Comparison of ENCODE assay signal across 22 cellular contexts in the genomic region with DNA sequence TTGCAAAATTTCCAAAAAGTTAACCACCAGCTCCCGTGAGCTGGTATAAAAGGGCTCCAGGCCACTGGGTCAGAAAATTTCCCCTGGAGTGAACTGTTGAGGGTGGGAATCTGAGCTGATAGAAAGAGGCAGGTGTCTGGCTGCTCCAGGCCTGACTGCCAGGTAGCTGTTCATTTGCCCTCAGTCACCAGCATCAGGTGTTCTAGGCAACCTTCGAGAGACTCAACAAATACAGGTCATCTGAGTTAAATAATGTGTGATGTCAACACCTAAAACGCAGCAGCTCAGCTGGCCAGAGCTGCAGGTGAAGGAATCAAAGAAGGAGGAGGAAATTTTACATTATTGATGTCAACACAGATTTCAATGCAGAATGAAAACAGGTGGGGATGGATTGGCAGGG. TPM values are rescaled to one million over a fixed set of nuclear protein-coding genes. Genes with fewer than 3 reads are reported as not detected.
"Had no signal": no experiment of that assay in that cellular context is flagged by ENCODE, and none has a peak within 500 bp of the region (broad histone marks: within the 10 kb centered on the region; RNA-seq: fewer than 3 reads in every experiment).

No MANE protein-coding gene starts in this region.

- ATAC-seq: activated CD8-positive, alpha-beta T cell treated with anti-CD3 and anti-CD28 coated beads, Interleukin-2, amount 10 ng/mL, durations not matched to agents 7 days and 5 days; foreskin keratinocyte; left lung; naive thymus-derived CD4-positive, alpha-beta T cell; sciatic nerve; stimulated activated naive B cell treated with anti-CD40 and anti-IgM and Interleukin-4, amounts not matched to agents 10 μg/mL and 1 μg/mL and 100 μg/mL, for 72 hours had no signal

- DNase-seq: activated CD4-positive, alpha-beta T cell treated with anti-CD3 and anti-CD28 coated beads, Interleukin-2, amount 10 ng/mL, durations not matched to agents 7 days and 5 days; activated CD4-positive, CD25-positive, alpha-beta regulatory T cell treated with anti-CD3 and anti-CD28 coated beads, Interleukin-2, amount 50 U/mL, for 72 hours; activated CD8-positive, alpha-beta T cell treated with anti-CD3 and anti-CD28 coated beads, Interleukin-2, amount 10 ng/mL, durations not matched to agents 7 days and 5 days; activated gamma-delta T cell treated with Interleukin-2 at 50 U/mL for 16 hours; adrenal gland; brain microvascular endothelial cell; caudate nucleus; dermis blood vessel endothelial cell; effector CD8-positive, alpha-beta T cell; foreskin keratinocyte; kidney; left lung; naive thymus-derived CD4-positive, alpha-beta T cell; stimulated activated CD4-positive, alpha-beta T cell treated with anti-CD3 and anti-CD28 coated beads, Interleukin-15, amount 100 ng/mL, for 24 hours; stimulated activated naive B cell treated with anti-CD40 and anti-IgM and Interleukin-4, amounts not matched to agents 10 μg/mL and 1 μg/mL and 100 μg/mL, for 72 hours; transverse colon had no signal

- H3K27me3 Mint-ChIP-seq: activated CD4-positive, alpha-beta T cell treated with anti-CD3 and anti-CD28 coated beads, Interleukin-2, amount 10 ng/mL, durations not matched to agents 7 days and 5 days; activated naive CD4-positive, alpha-beta T cell treated with anti-CD3 and anti-CD28 coated beads, Interleukin-2, amount 50 U/mL, for 24 hours; naive thymus-derived CD4-positive, alpha-beta T cell had no signal

- H3K4me3 Mint-ChIP-seq: activated CD4-positive, alpha-beta T cell treated with anti-CD3 and anti-CD28 coated beads, Interleukin-2, amount 10 ng/mL, durations not matched to agents 7 days and 5 days; activated CD8-positive, alpha-beta T cell treated with anti-CD3 and anti-CD28 coated beads, Interleukin-2, amount 10 ng/mL, durations not matched to agents 7 days and 5 days; activated naive CD4-positive, alpha-beta T cell treated with anti-CD3 and anti-CD28 coated beads, Interleukin-2, amount 50 U/mL, for 24 hours; activated T-helper 1 cell treated with anti-CD3 and anti-CD28 coated beads, Interleukin-12 subunit alpha, Interleukin-12 subunit beta, Interleukin-2, Interleukin-4 antibody, amounts not matched to agents 30 ng/mL and 10 ng/mL and 1 ng/mL, durations not matched to agents 14 hours and 24 hours and 36 hours; naive thymus-derived CD4-positive, alpha-beta T cell; neural crest cell; stimulated activated naive B cell treated with anti-CD40 and anti-IgM and Interleukin-4, amounts not matched to agents 10 μg/mL and 1 μg/mL and 100 μg/mL, for 72 hours had no signal

- H3K27ac Mint-ChIP-seq: activated CD4-positive, alpha-beta T cell treated with anti-CD3 and anti-CD28 coated beads, Interleukin-2, amount 10 ng/mL, durations not matched to agents 7 days and 5 days; activated CD8-positive, alpha-beta T cell treated with anti-CD3 and anti-CD28 coated beads, Interleukin-2, amount 10 ng/mL, durations not matched to agents 7 days and 5 days; activated naive CD4-positive, alpha-beta T cell treated with anti-CD3 and anti-CD28 coated beads, Interleukin-2, amount 50 U/mL, for 24 hours; activated T-helper 1 cell treated with anti-CD3 and anti-CD28 coated beads, Interleukin-12 subunit alpha, Interleukin-12 subunit beta, Interleukin-2, Interleukin-4 antibody, amounts not matched to agents 30 ng/mL and 10 ng/mL and 1 ng/mL, durations not matched to agents 14 hours and 24 hours and 36 hours; naive thymus-derived CD4-positive, alpha-beta T cell; stimulated activated naive B cell treated with anti-CD40 and anti-IgM and Interleukin-4, amounts not matched to agents 10 μg/mL and 1 μg/mL and 100 μg/mL, for 72 hours had no signal

- H3K4me1 Mint-ChIP-seq: activated CD4-positive, alpha-beta T cell treated with anti-CD3 and anti-CD28 coated beads, Interleukin-2, amount 10 ng/mL, durations not matched to agents 7 days and 5 days; activated naive CD4-positive, alpha-beta T cell treated with anti-CD3 and anti-CD28 coated beads, Interleukin-2, amount 50 U/mL, for 24 hours; naive thymus-derived CD4-positive, alpha-beta T cell; stimulated activated naive B cell treated with anti-CD40 and anti-IgM and Interleukin-4, amounts not matched to agents 10 μg/mL and 1 μg/mL and 100 μg/mL, for 72 hours had no signal

RNA-seq across cellular contexts. Expression of a gene that starts 46.7 kb away (rescaled TPM):
- total RNA-seq: glomerular endothelial cell, smooth muscle cell had no signal
